37 cellular contexts compared by ENCODE assay signal in genomic region chr1:41819843-41820242, GRCh38.
A peak's percentile ranks its signal among the peaks of the same experiment; 100 is the strongest.
DNase-seq lines count a peak whose midpoint lies in the region; ATAC-seq, FAIRE-seq and TF ChIP-seq lines count a peak whose summit lies in the region.
"Had no signal": no experiment of that assay in that cellular context is flagged by ENCODE, and none has a peak within 500 bp of the region (broad histone marks: within the 10 kb centered on the region; RNA-seq: fewer than 3 reads in every experiment).

No MANE protein-coding gene starts in this region.

- RAD21 ChIA-PET in GM12878 (lab: Charles Lee; ENCODE audit: unreplicated experiment), result interaction anchor here (0.7 to 1.0 kb wide), 2 partner anchors 16 to 49 kb away, joined by 3 read pairs; no protein-coding TSS in a partner anchor

- TF ChIP-seq CTCF in GM12878 (IDR thresholded peaks at IDR 0.05 in 2 of 3, conservative IDR thresholded peaks at IDR 0.05 in 1 of 3; ENCODE audit: control insufficient read depth in 2 of 3, extremely low read depth in 1 of 3, insufficient read depth in 1 of 3, low read depth in 3 of 3, low read length in 3 of 3) (no peak), K562 (IDR thresholded peaks at IDR 0.05 in 2 of 3, conservative IDR thresholded peaks at IDR 0.05 in 1 of 3; ENCODE audit: insufficient read depth in 2 of 3, low read depth in 1 of 3, low read length in 3 of 3) (no peak), GM13976 (IDR thresholded peaks at IDR 0.05; ENCODE audit: borderline replicate concordance, control extremely low read depth, extremely low read depth, insufficient read depth, missing control alignments) (no peak), heart left ventricle (IDR thresholded peaks at IDR 0.05) (no peak)

- H3K79me2 ChIP-seq in GM12878 (ENCODE audit: control insufficient read depth, insufficient read depth, low read length) (no peaks in the 10 kb centered on the region), K562 (ENCODE audit: control insufficient read depth, insufficient read depth, low read length) (no peaks in the 10 kb centered on the region)

- H3K4me3 ChIP-seq in GM12878 (no peak overlapping the region), K562 (no peak overlapping the region), heart left ventricle (no peak overlapping the region)
- H3K4me3 ChIP-seq: A549; BLaER1; BLaER1 treated with 17β-estradiol and CSF1 and Interleukin-3, amounts not matched to agents 10 nM and 100 nM had no signal

- H3K9me1 ChIP-seq in K562 (ENCODE audit: control insufficient read depth, insufficient read depth, low read length), result no peaks in the 10 kb centered on the region

- no peak overlapping the region for H3K9ac ChIP-seq in GM12878 (ENCODE audit: control insufficient read depth, insufficient read depth, low read length)
- H3K9ac ChIP-seq in K562 (ENCODE audit: insufficient read depth in 1 of 2, low read depth in 2 of 2, low read length in 2 of 2), result no peak overlapping the region
- H3K9ac ChIP-seq: BLaER1; BLaER1 treated with 17β-estradiol and CSF1 and Interleukin-3, amounts not matched to agents 10 nM and 100 nM had no signal

- SMC1A ChIA-PET in GM12878 (lab: Charles Lee; ENCODE audit: uncharacterized antibody, unreplicated experiment), result interaction anchor here (0.7 to 1.6 kb wide), 7 partner anchors 21 to 246 kb away, joined by 3 to 5 read pairs (median 3); no protein-coding TSS in a partner anchor

- H2AFZ ChIP-seq in GM12878 (ENCODE audit: control insufficient read depth, low read depth, low read length) (no peak overlapping the region), K562 (ENCODE audit: low read depth, low read length) (no peak overlapping the region)

- H3K4me1 ChIP-seq in GM12878 (ENCODE audit: control insufficient read depth, insufficient read depth, low read length) (peaks cover 5% of the 10 kb centered on the region; the same call in 1 of the 2 replicates), K562 (replicated peaks in 1 of 2; ENCODE audit: control insufficient read depth in 2 of 2, insufficient read depth in 2 of 2, low read length in 2 of 2) (no peaks in the 10 kb centered on the region), heart left ventricle (peaks cover 0 to 19% (median 15%) of the 10 kb centered on the region in 12 donors)
- H3K4me1 ChIP-seq: A549, BE2C, BLaER1, Caco-2 had no signal

- H3K27me3 Mint-ChIP-seq in activated T-cell treated with anti-CD3 and anti-CD28 coated beads, Interleukin-2, amount 50 U/mL, for 72 hours (ENCODE audit: low read depth), result no peaks in the 10 kb centered on the region
- H3K27me3 Mint-ChIP-seq: B cell; CD4-positive, alpha-beta memory T cell; CD4-positive, alpha-beta T cell had no signal

- no peaks in the 10 kb centered on the region for H3K36me3 ChIP-seq in GM12878 (ENCODE audit: control insufficient read depth in 2 of 2, insufficient read depth in 2 of 2, low read length in 1 of 2)
- no peaks in the 10 kb centered on the region for H3K36me3 ChIP-seq in K562 (ENCODE audit: control insufficient read depth, insufficient read depth, low read length)
- H3K36me3 ChIP-seq in heart left ventricle, result no peaks in the 10 kb centered on the region
- H3K36me3 ChIP-seq: BE2C; BLaER1; BLaER1 treated with 17β-estradiol and CSF1 and Interleukin-3, amounts not matched to agents 10 nM and 100 nM had no signal

- no peak for FAIRE-seq in GM12878 (lab: Jason Lieb, UNC)
- FAIRE-seq in K562 (lab: Jason Lieb, UNC), result no peak
- FAIRE-seq: A204.1, A549, D721Med had no signal

- WGBS in GM12878 (ENCODE audit: insufficient coverage, insufficient replicate concordance, low lambda C conversion rate, missing lambda C conversion rate), result 0% methylated on average over 1 of the region's 1 CpG
- 0% methylated on average over 1 of the region's 1 CpG for WGBS in K562 (ENCODE audit: insufficient coverage, low coverage, missing lambda C conversion rate)
- 89 to 94% (median 92%) methylated on average over 1 of the region's 1 CpG for WGBS in heart left ventricle, 4 donors

- TF ChIP-seq RAD21 in GM12878 (IDR thresholded peaks at IDR 0.05; ENCODE audit: insufficient read depth, low read depth, low read length), result no peak
- TF ChIP-seq RAD21 in K562 (CRISPR knock-in tag; conservative IDR thresholded peaks at IDR 0.05 in 1 of 2, IDR thresholded peaks at IDR 0.05 in 1 of 2), result no peak

- H4K20me1 ChIP-seq in GM12878 (ENCODE audit: control insufficient read depth, insufficient read depth) (no peaks in the 10 kb centered on the region), K562 (replicated peaks; ENCODE audit: control insufficient read depth, insufficient read depth, low read length) (no peaks in the 10 kb centered on the region)
- H4K20me1 ChIP-seq: BLaER1; BLaER1 treated with 17β-estradiol and CSF1 and Interleukin-3, amounts not matched to agents 10 nM and 100 nM had no signal

- no peaks in the 10 kb centered on the region for H3K36me3 Mint-ChIP-seq in activated T-cell treated with anti-CD3 and anti-CD28 coated beads, Interleukin-2, amount 50 U/mL, for 72 hours (ENCODE audit: insufficient read depth in 2 of 2)
- H3K36me3 Mint-ChIP-seq: CD14-positive monocyte; CD4-positive, alpha-beta memory T cell; CD4-positive, CD25-positive, alpha-beta regulatory T cell; CD8-positive, alpha-beta T cell had no signal

- peak overlapping the region; percentile 48 for H3K27ac Mint-ChIP-seq in activated T-cell treated with anti-CD3 and anti-CD28 coated beads, Interleukin-2, amount 50 U/mL, for 72 hours
- H3K27ac Mint-ChIP-seq: B cell; CD14-positive monocyte; CD4-positive, alpha-beta T cell; CD4-positive, CD25-positive, alpha-beta regulatory T cell; CD8-positive, alpha-beta T cell had no signal

- BruUV-seq in GM12878 (replicated peaks; lab: Mats Ljungman, UMichigan), result no TSS peak
- no TSS peak for BruUV-seq in K562 (replicated peaks; lab: Mats Ljungman, UMichigan)

- peaks cover 15% of the 10 kb centered on the region for H3K4me1 Mint-ChIP-seq in activated T-cell treated with anti-CD3 and anti-CD28 coated beads, Interleukin-2, amount 50 U/mL, for 72 hours (ENCODE audit: low read depth)

- H3K27ac ChIP-seq in GM12878 (ENCODE audit: control insufficient read depth, insufficient read depth), result no peak overlapping the region
- H3K27ac ChIP-seq in K562 (ENCODE audit: extremely low read depth, low read depth, low read length), result no peak overlapping the region
- no peak overlapping the region for H3K27ac ChIP-seq in heart left ventricle
- H3K27ac ChIP-seq: 22Rv1; A549; BLaER1; BLaER1 treated with 17β-estradiol and CSF1 and Interleukin-3, amounts not matched to agents 10 nM and 100 nM; C4-2B had no signal

- TF ChIP-seq POLR2A in GM12878 (IDR thresholded peaks at IDR 0.05; ENCODE audit: low read depth, low read length) (no peak), K562 (conservative IDR thresholded peaks at IDR 0.05) (no peak), heart left ventricle (IDR thresholded peaks at IDR 0.05) (no peak)

- H3K9me3 ChIP-seq in GM12878 (replicated peaks; ENCODE audit: control insufficient read depth, insufficient read depth, low read length), result no peaks in the 10 kb centered on the region
- no peaks in the 10 kb centered on the region for H3K9me3 ChIP-seq in K562 (replicated peaks; ENCODE audit: control insufficient read depth, insufficient read depth, low read depth, low read length)
- H3K9me3 ChIP-seq in heart left ventricle, result no peaks in the 10 kb centered on the region
- H3K9me3 ChIP-seq: A549; BE2C; BLaER1; BLaER1 treated with 17β-estradiol and CSF1 and Interleukin-3, amounts not matched to agents 10 nM and 100 nM; Caco-2 had no signal

- in situ Hi-C loops in GM12878 (cut with MboI) (no loop called here), K562 (cut with MboI) (loop anchor here (25.0 kb wide), 1 partner anchor 317 kb away; no protein-coding TSS in a partner anchor), GM13976 (cut with MboI; ENCODE audit: low sequenced_read_pairs, unreplicated experiment) (no loop called here)

- CTCF ChIA-PET in GM12878 (lab: Yijun Ruan, JAX), result interaction anchor here (0.7 to 2.1 kb wide), 4 partner anchors 8 to 354 kb away, joined by 3 to 9 read pairs (median 4); no protein-coding TSS in a partner anchor
- CTCF ChIA-PET in K562 (lab: Yijun Ruan, JAX; ENCODE audit: low intra/inter-chr PET ratio), result no interaction called here

- no peak for ATAC-seq in activated T-cell treated with anti-CD3 and anti-CD28 coated beads, Interleukin-2, amount 50 U/mL, for 72 hours (replicated peaks in 1 of 2)
- ATAC-seq in GM12878 (no peak), K562 (no peak), heart left ventricle (no peak)
- ATAC-seq: A549; CD8-positive, alpha-beta T cell had no signal

- TF ChIP-seq EP300 in GM12878 (IDR thresholded peaks at IDR 0.05; ENCODE audit: borderline replicate concordance in 1 of 2, control insufficient read depth in 1 of 2, low read depth in 2 of 2, low read length in 2 of 2) (no peak), K562 (IDR thresholded peaks at IDR 0.05; ENCODE audit: low read length) (no peak)

- H3K4me3 Mint-ChIP-seq in activated T-cell treated with anti-CD3 and anti-CD28 coated beads, Interleukin-2, amount 50 U/mL, for 72 hours, result no peak overlapping the region
- H3K4me3 Mint-ChIP-seq: B cell; CD14-positive monocyte; CD4-positive, alpha-beta memory T cell; CD4-positive, alpha-beta T cell; CD4-positive, CD25-positive, alpha-beta regulatory T cell; CD8-positive, alpha-beta memory T cell; CD8-positive, alpha-beta T cell had no signal

- no peaks in the 10 kb centered on the region for H3K9me3 Mint-ChIP-seq in activated T-cell treated with anti-CD3 and anti-CD28 coated beads, Interleukin-2, amount 50 U/mL, for 72 hours
- H3K9me3 Mint-ChIP-seq: CD14-positive monocyte; CD4-positive, alpha-beta memory T cell; CD4-positive, alpha-beta T cell; CD8-positive, alpha-beta memory T cell; CD8-positive, alpha-beta T cell had no signal

- no peak overlapping the region for H3K4me2 ChIP-seq in GM12878 (ENCODE audit: control insufficient read depth, insufficient read depth)
- H3K4me2 ChIP-seq in K562 (ENCODE audit: insufficient read depth, low read length), result no peak overlapping the region
- H3K4me2 ChIP-seq: A549; BLaER1; BLaER1 treated with 17β-estradiol and CSF1 and Interleukin-3, amounts not matched to agents 10 nM and 100 nM had no signal

- intact Hi-C loops in GM12878 (cut with micrococcal nuclease; ENCODE audit: unreplicated experiment) (loop anchor here (10.0 kb wide), 1 partner anchor 325 kb away; no protein-coding TSS in a partner anchor), K562 (cut with micrococcal nuclease) (loop anchor here (10.0 kb wide), 1 partner anchor 315 kb away; no protein-coding TSS in a partner anchor), heart left ventricle (cut with DNase I) (loop anchor here in 8 of 10 donors (5.0 to 10.0 kb wide), 4 partner anchors 215 to 515 kb away; partner anchors contain the start of gene FOXJ3 (in 1 of the 8))

- H3K27me3 ChIP-seq in GM12878 (replicated peaks in 1 of 2; ENCODE audit: control insufficient read depth in 2 of 2, insufficient read depth in 2 of 2, low read length in 1 of 2) (no peaks in the 10 kb centered on the region), K562 (ENCODE audit: control insufficient read depth in 2 of 2, insufficient read depth in 2 of 2, low read length in 2 of 2) (peaks cover 9 to 10% of the 10 kb centered on the region in 2 experiments; a peak in 2 of 5 replicates), heart left ventricle (no peaks in the 10 kb centered on the region)
- H3K27me3 ChIP-seq: BE2C; BLaER1; BLaER1 treated with 17β-estradiol and CSF1 and Interleukin-3, amounts not matched to agents 10 nM and 100 nM had no signal

- POLR2A ChIA-PET in GM12878 (lab: Charles Lee), result no interaction called here
- POLR2A ChIA-PET in K562 (lab: Yijun Ruan, JAX), result no interaction called here

- DNase-seq in NCI-H2029 treated with DMSO at 0.1 percent for 48 hours (lab: John Stamatoyannopoulos, UW) (peak; percentile 25), NCI-H2029 (lab: John Stamatoyannopoulos, UW) (no peak), GM12878 (ENCODE audit: low read depth, low spot score) (no peak), K562 (ENCODE audit: extremely low read depth in 1 of 4, low spot score in 3 of 4) (no peak), GM13976 (ENCODE audit: low spot score) (no peak), heart left ventricle (no peak)
- DNase-seq in activated T-cell treated with anti-CD3 and anti-CD28 coated beads, Interleukin-2, amount 50 U/mL, for 72 hours, result no peak
- no peak for DNase-seq in activated T-cell treated with anti-CD3 and anti-CD28 coated beads, Interleukin-2, amount 50 U/mL, for 48 hours
- DNase-seq: 8988T; ACHN; AML-193; BE2C; C1 segment of cervical spinal cord; Caco-2; Calu3; CD4-positive, alpha-beta memory T cell; CD4-positive, alpha-beta T cell; CD8-positive, alpha-beta memory T cell; CD8-positive, alpha-beta T cell; COR-L47; DMS 273 treated with DMSO at 0.1 percent for 48 hours; DMS153; DMS53; DMS79; DMS79 treated with DMSO at 0.1 percent for 48 hours; DND-41; EL had no signal
